Comparison of ENCODE assay signal across 10 cellular contexts in the genomic region with DNA sequence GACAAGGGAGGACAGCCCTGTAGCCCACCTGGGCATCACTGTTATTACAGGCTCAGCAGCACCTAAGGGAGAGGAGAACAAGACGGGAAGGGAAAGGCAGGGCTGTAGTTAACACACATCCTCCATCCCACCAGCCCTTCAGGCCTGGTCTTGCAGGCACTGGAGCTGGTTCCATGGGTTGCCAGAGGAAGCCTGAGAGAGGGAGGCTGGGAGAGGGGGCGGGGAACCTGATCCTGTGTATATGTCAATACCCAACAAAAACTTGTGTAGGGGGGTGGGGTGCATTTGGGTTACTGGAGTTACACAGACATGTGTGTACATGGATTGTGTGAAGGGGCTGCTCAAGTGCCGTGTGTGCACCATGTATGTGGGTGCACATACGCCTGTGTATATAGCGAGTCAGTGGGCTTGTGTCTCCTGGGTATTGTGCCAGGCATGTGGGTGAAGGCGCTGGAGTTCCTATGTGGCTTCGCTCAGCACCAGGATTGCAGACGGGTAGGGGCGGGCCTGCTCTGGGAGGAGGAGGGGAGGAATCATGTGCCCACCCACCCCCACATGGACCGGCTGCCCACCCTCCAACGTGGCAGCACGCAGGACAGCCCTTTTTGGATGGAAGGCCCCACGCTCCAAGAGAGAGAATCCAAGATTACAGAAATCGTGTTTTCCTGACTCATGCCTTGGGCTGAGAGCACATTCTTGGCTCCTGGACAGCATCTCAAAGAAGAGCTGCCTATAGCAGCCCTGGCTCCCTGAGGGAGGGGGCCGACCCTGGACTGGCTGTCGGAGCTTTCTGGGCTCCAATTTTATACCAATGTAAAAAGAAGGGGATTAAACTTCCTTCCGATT.
DNase-seq lines count a peak whose midpoint lies in the region.
"Had no signal": no experiment of that assay in that cellular context is flagged by ENCODE, and none has a peak within 500 bp of the region (broad histone marks: within the 10 kb centered on the region; RNA-seq: fewer than 3 reads in every experiment).

No MANE protein-coding gene starts in this region.

- H3K27me3 ChIP-seq in muscle layer of duodenum (ENCODE audit: low read depth, low read length): no peaks in the 10 kb centered on the region

- peak overlapping the region in 1 of 2 donors; percentile 32 for H3K4me3 ChIP-seq in muscle layer of duodenum (ENCODE audit: low read depth in 1 of 2, low read length in 2 of 2)

- H3K27ac ChIP-seq in epithelial cell of prostate (peak overlapping the region; percentile 29), muscle layer of duodenum (ENCODE audit: low read length) (peak overlapping the region; percentile 87)
- H3K27ac ChIP-seq: 22Rv1, HL-60 had no signal

- peaks cover 0 to 5% of the 10 kb centered on the region in 2 donors for H3K36me3 ChIP-seq in muscle layer of duodenum (ENCODE audit: control insufficient read depth in 1 of 2, insufficient read depth in 2 of 2, low read length in 2 of 2)

- no peaks in the 10 kb centered on the region for H3K9me3 ChIP-seq in muscle layer of duodenum (ENCODE audit: control insufficient read depth in 1 of 2, low read length in 2 of 2)

- DNase-seq in DMS 273 (lab: John Stamatoyannopoulos, UW; ENCODE audit: unreplicated experiment): peak; percentile 31
- no peak for DNase-seq in DMS 273 treated with DMSO at 0.1 percent for 48 hours (lab: John Stamatoyannopoulos, UW)
- no peak for DNase-seq in epithelial cell of prostate (ENCODE audit: low read depth, low spot score)
- no peak for DNase-seq in NCI-H2196 (lab: John Stamatoyannopoulos, UW; ENCODE audit: unreplicated experiment)
- DNase-seq in stimulated activated CD4-positive, alpha-beta T cell treated with anti-CD3 and anti-CD28 coated beads, Interleukin-2, amount 100 ng/mL, for 48 hours: no peak
- DNase-seq in NCI-H524 (lab: John Stamatoyannopoulos, UW): no peak
- no peak for DNase-seq in CD1c-positive myeloid dendritic cell (ENCODE audit: extremely low spot score)

- peaks cover 27 to 74% of the 10 kb centered on the region in 2 donors for H3K4me1 ChIP-seq in muscle layer of duodenum (ENCODE audit: control insufficient read depth in 1 of 2, insufficient read depth in 2 of 2, low read length in 2 of 2)
